Comparison of ENCODE assay signal across 25 cellular contexts in genomic region chr5:23742701-23743100, GRCh38.
DNase-seq lines count a peak whose midpoint lies in the region; TF ChIP-seq lines count a peak whose summit lies in the region.
"Had no signal": no experiment of that assay in that cellular context is flagged by ENCODE, and none has a peak within 500 bp of the region (broad histone marks: within the 10 kb centered on the region; RNA-seq: fewer than 3 reads in every experiment).

No MANE protein-coding gene starts in this region.

- no peaks in the 10 kb centered on the region; the same call in 1 of the 2 replicates for H3F3A ChIP-seq in SU-DHL-6 (ENCODE audit: insufficient read depth)

- H3K4me1 ChIP-seq in hepatocyte (ENCODE audit: insufficient read depth), result no peaks in the 10 kb centered on the region
- no peaks in the 10 kb centered on the region for H3K4me1 ChIP-seq in colonic mucosa

- no peaks in the 10 kb centered on the region for H3K27me3 ChIP-seq in SU-DHL-6 (ENCODE audit: low read length)
- no peaks in the 10 kb centered on the region for H3K27me3 ChIP-seq in hepatocyte
- H3K27me3 ChIP-seq in colonic mucosa, result no peaks in the 10 kb centered on the region

- H3K9me3 ChIP-seq in SU-DHL-6 (ENCODE audit: insufficient read depth, low read length) (no peaks in the 10 kb centered on the region), hepatocyte (ENCODE audit: low read depth) (no peaks in the 10 kb centered on the region), colonic mucosa (no peaks in the 10 kb centered on the region)
- H3K9me3 ChIP-seq: thoracic aorta had no signal

- H3K27ac ChIP-seq in SU-DHL-6 (ENCODE audit: low read depth, low read length), result no peak overlapping the region
- H3K27ac ChIP-seq in hepatocyte, result no peak overlapping the region
- no peak overlapping the region for H3K27ac ChIP-seq in colonic mucosa
- H3K27ac ChIP-seq: GM23248, skin epidermis, thoracic aorta had no signal

- H3K9me2 ChIP-seq in SU-DHL-6 (replicated peaks; ENCODE audit: insufficient read depth, low read length) (no peaks in the 10 kb centered on the region), hepatocyte (replicated peaks; ENCODE audit: insufficient read depth) (no peaks in the 10 kb centered on the region)

- H3K4me2 ChIP-seq in SU-DHL-6 (ENCODE audit: low read depth, low read length, poor library complexity, severe bottlenecking), result no peak overlapping the region
- H3K4me2 ChIP-seq in hepatocyte, result no peak overlapping the region

- TF ChIP-seq CTCF in LNCAP (IDR thresholded peaks at IDR 0.05), result peak; percentile 51
- TF ChIP-seq CTCF in SU-DHL-6 (IDR thresholded peaks at IDR 0.05; ENCODE audit: insufficient read depth, low read length, poor library complexity, severe bottlenecking), result no peak
- TF ChIP-seq CTCF in hepatocyte (IDR thresholded peaks at IDR 0.05; ENCODE audit: poor library complexity), result peak; percentile 15
- TF ChIP-seq CTCF in colonic mucosa (IDR thresholded peaks at IDR 0.05), result no peak

- intact Hi-C loops in colonic mucosa (cut with DNase I), result no loop called here

- H3K9ac ChIP-seq in SU-DHL-6 (ENCODE audit: low read length) (no peak overlapping the region), colonic mucosa (ENCODE audit: low read depth in 2 of 2, low read length in 2 of 2) (no peak overlapping the region)
- H3K9ac ChIP-seq: GM23248 had no signal

- H3K36me3 ChIP-seq in SU-DHL-6 (ENCODE audit: low read length) (no peaks in the 10 kb centered on the region), hepatocyte (replicated peaks; ENCODE audit: insufficient read depth, low read depth) (no peaks in the 10 kb centered on the region), colonic mucosa (no peaks in the 10 kb centered on the region)
- H3K36me3 ChIP-seq: thoracic aorta had no signal

- H3K79me2 ChIP-seq in SU-DHL-6 (ENCODE audit: insufficient read depth, low read length) (no peaks in the 10 kb centered on the region), hepatocyte (no peaks in the 10 kb centered on the region)

- H3K4me3 ChIP-seq in SU-DHL-6 (ENCODE audit: insufficient read depth, low read length, poor library complexity, severe bottlenecking), result no peak overlapping the region
- H3K4me3 ChIP-seq in hepatocyte, result no peak overlapping the region
- no peak overlapping the region for H3K4me3 ChIP-seq in colonic mucosa
- H3K4me3 ChIP-seq: GM23248, skin epidermis, thoracic aorta had no signal

- H2AFZ ChIP-seq in SU-DHL-6 (ENCODE audit: low read depth, low read length, severe bottlenecking), result peak overlapping the region; percentile 17
- no peak overlapping the region for H2AFZ ChIP-seq in hepatocyte
- H2AFZ ChIP-seq: GM23248 had no signal

- DNase-seq in NCI-H2171 treated with DMSO at 0.1 percent for 48 hours (lab: John Stamatoyannopoulos, UW) (peak; percentile 22), NCI-H2171 (lab: John Stamatoyannopoulos, UW) (no peak), hepatocyte (ENCODE audit: low spot score) (no peak), colonic mucosa (no peak), nucleus accumbens (lab: John Stamatoyannopoulos, UW) (no peak), LoVo (ENCODE audit: low spot score) (no peak)
- DNase-seq: activated CD4-positive, CD25-positive, alpha-beta regulatory T cell treated with anti-CD3 and anti-CD28 coated beads, Interleukin-2, amount 50 U/mL, for 72 hours; activated naive CD4-positive, alpha-beta T cell treated with anti-CD3 and anti-CD28 coated beads for 36 hours; activated T-cell treated with anti-CD3 and anti-CD28 coated beads, Interleukin-2, amount 50 U/mL, for 24 hours; C1 segment of cervical spinal cord; DMS79 treated with DMSO at 0.1 percent for 48 hours; effector CD8-positive, alpha-beta T cell; glutamatergic neuron; GM23248; midbrain; NCI-H2081 treated with DMSO at 0.1 percent for 48 hours; NCI-H526 treated with DMSO at 0.1 percent for 48 hours; posterior cingulate gyrus; stimulated activated CD4-positive, alpha-beta T cell treated with anti-CD3 and anti-CD28 coated beads, Interleukin-2, amount 100 ng/mL, for 24 hours; stimulated activated naive CD4-positive, alpha-beta T cell; T-helper 9 cell had no signal

- no peaks in the 10 kb centered on the region for H4K20me1 ChIP-seq in SU-DHL-6 (ENCODE audit: low read depth, low read length)
- no peaks in the 10 kb centered on the region for H4K20me1 ChIP-seq in hepatocyte (ENCODE audit: insufficient read depth, poor library complexity, severe bottlenecking)

Comparison
In these comparisons a context has a peak if more than half of its experiments do, and no peak if none do; other contexts are left out.
1. CTCF ChIP-seq: peak in LNCAP (single experiment) and hepatocyte (single experiment); none in SU-DHL-6 (single experiment) and colonic mucosa (single experiment).